8 cellular contexts compared by ENCODE assay signal in the genomic region with DNA sequence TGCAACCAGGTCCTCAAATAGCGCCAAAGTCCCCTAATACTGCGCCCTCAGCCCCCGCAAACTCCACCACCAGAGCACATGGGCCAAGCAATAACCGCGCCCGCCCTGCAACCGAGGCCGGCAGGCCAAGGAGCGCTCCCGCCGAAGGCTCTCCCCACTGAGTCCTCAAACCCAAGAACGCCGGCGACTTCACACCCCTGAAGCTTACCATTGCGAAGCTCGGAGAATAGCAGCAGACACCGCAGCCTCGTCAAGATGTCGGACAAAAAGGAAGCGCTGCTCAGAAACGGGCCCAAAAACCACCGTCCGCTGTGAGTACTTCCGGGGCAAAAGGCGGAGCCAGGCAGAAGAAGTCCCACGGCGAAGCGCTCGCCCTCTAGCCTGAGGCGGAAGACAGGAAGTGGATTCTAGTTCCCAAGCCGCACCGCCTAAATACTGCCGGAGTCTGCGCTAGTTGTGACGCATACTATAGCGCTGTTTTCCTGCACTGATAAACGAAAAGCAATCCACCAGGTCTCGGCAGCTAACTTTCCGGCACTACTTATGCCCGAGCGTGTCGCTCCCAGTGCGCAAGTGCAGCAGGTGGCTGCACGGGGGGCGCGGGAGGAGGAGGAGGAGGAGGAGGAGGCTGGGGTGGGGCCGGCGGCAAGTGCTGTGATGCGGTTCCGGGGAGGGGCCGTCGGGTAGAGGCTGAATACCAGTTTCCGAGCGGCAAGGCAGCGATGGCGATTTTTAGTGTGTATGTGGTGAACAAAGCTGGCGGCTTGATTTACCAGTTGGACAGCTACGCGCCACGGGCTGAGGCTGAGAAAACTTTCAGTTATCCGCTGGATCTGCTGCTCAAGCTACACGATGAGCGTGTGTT. TPM values are rescaled to one million over a fixed set of nuclear protein-coding genes. Genes with fewer than 3 reads are reported as not detected.
DNase-seq lines count a peak whose midpoint lies in the region; ATAC-seq and TF ChIP-seq lines count a peak whose summit lies in the region.

A gene (minus strand): TSS at position 270 of the 865 bp plus-strand sequence. CDS start 59 bp downstream, at position 211.
A gene with protein sequence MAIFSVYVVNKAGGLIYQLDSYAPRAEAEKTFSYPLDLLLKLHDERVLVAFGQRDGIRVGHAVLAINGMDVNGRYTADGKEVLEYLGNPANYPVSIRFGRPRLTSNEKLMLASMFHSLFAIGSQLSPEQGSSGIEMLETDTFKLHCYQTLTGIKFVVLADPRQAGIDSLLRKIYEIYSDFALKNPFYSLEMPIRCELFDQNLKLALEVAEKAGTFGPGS (plus strand): TSS at position 693 of the 865 bp plus-strand sequence. CDS start 30 bp downstream, at position 723.

- no peaks in the 10 kb centered on the region for H3K9me3 ChIP-seq in AG04450 (ENCODE audit: control insufficient read depth, insufficient read depth, low read length)

- CTCF ChIA-PET in AG04450 (lab: Charles Lee) = interaction anchor here (2.0 kb wide), 1 partner anchor 13 kb away, joined by 17 read pairs; a partner anchor contains a TSS
- CTCF ChIA-PET in WTC11 (lab: Charles Lee) = interaction anchor here (0.9 to 1.6 kb wide), 6 partner anchors 27 to 320 kb away, joined by 3 read pairs; a partner anchor contains a TSS

- no peaks in the 10 kb centered on the region for H3K27me3 ChIP-seq in AG04450 (ENCODE audit: control insufficient read depth, insufficient read depth, low read length)

- H3K9me3 Mint-ChIP-seq in WTC11 (no peaks in the 10 kb centered on the region), immature natural killer cell (no peaks in the 10 kb centered on the region)

- H3K27me3 Mint-ChIP-seq in WTC11 (ENCODE audit: low read depth) (no peaks in the 10 kb centered on the region; the same call in 1 of the 2 replicates), immature natural killer cell (ENCODE audit: low read depth in 3 of 3) (peaks cover 2 to 11% (median 7%) of the 10 kb centered on the region in 3 donors)

- POLR2A ChIA-PET in AG04450 (lab: Yijun Ruan, JAX) (interaction anchor here (0.6 to 2.1 kb wide), 8 partner anchors 12 to 349 kb away, joined by 3 to 9 read pairs (median 4); a partner anchor contains a TSS), WTC11 (lab: Charles Lee) (interaction anchor here (0.5 to 1.7 kb wide), 6 partner anchors 11 to 84 kb away, joined by 3 to 7 read pairs (median 4); a partner anchor contains a TSS)

- TF ChIP-seq CTCF in AG04450 (IDR thresholded peaks at IDR 0.05; ENCODE audit: low read depth, low read length) (no peak), WTC11 (IDR thresholded peaks at IDR 0.05) (no peak), cardiac fibroblast (IDR thresholded peaks at IDR 0.05; ENCODE audit: low read depth, low read length) (no peak)

- H3K27ac Mint-ChIP-seq in WTC11 = peak within 1 kb of the TSS; percentile 99
- H3K27ac Mint-ChIP-seq in immature natural killer cell = peak within 1 kb of the TSS; percentile 98 to 100 (median 100)

- ATAC-seq in GM18909 (IDR thresholded peaks at IDR 0.05; ENCODE audit: poor library complexity, unreplicated experiment) = peak; percentile 89
- ATAC-seq in HG03175 (IDR thresholded peaks at IDR 0.05; ENCODE audit: unreplicated experiment) = peak; percentile 92
- peak; percentile 81 for ATAC-seq in WTC11

- peak within 1 kb of the TSS; percentile 87 for H3K27ac ChIP-seq in AG04450 (ENCODE audit: low read depth, low read length)

- DNase-seq in AG04450 (ENCODE audit: low read depth, low spot score) = peak; percentile 84
- peak; percentile 97 for DNase-seq in NCI-H226
- DNase-seq in WTC11 (ENCODE audit: low spot score) = peak; percentile 93
- DNase-seq in cardiac fibroblast (ENCODE audit: low read depth in 2 of 2) = peak; percentile 96
- peak; percentile 94 to 96 (median 96) for DNase-seq in immature natural killer cell
- DNase-seq in smooth muscle cell of the brain vasculature (ENCODE audit: low read depth, low spot score) = peak; percentile 85

- H3K4me3 Mint-ChIP-seq in WTC11 (peak within 1 kb of the TSS; percentile 98), immature natural killer cell (peak within 1 kb of the TSS; percentile 93 to 100 (median 98))

- H3K4me1 Mint-ChIP-seq in WTC11 = peaks cover 16% of the 10 kb centered on the region
- peaks cover 54 to 62% of the 10 kb centered on the region in 2 donors for H3K4me1 Mint-ChIP-seq in immature natural killer cell

- peak within 1 kb of the TSS; percentile 99 for H3K4me3 ChIP-seq in AG04450 (ENCODE audit: low read depth, low read length)
- peak within 1 kb of the TSS; percentile 94 to 97 for H3K4me3 ChIP-seq in cardiac fibroblast (replicated peaks in 1 of 2; ENCODE audit: low read depth in 2 of 2, low read length in 2 of 2)

- H3K36me3 Mint-ChIP-seq in WTC11 = peaks cover 66% of the 10 kb centered on the region
- H3K36me3 Mint-ChIP-seq in immature natural killer cell = peaks cover 13 to 27% (median 22%) of the 10 kb centered on the region in 3 donors

TF ChIP-seq in WTC11, 78 proteins besides CTCF, POLR2A, EP300 and RAD21 (continues in another document):
- TF ChIP-seq GABPB1 (CRISPR knock-in tag; IDR thresholded peaks at IDR 0.05) (peak; percentile 84), MYBL2 (CRISPR knock-in tag; IDR thresholded peaks at IDR 0.05) (peak; percentile 82; the same call in 1 of the 2 replicates), SOX15 (CRISPR knock-in tag; IDR thresholded peaks at IDR 0.05) (no peak), NR1H2 (CRISPR knock-in tag; IDR thresholded peaks at IDR 0.05) (no peak), NR3C1 (CRISPR knock-in tag; conservative IDR thresholded peaks at IDR 0.05; ENCODE audit: low read depth) (0 out of 2 replicates have a peak, but pooled peaks have one; percentile 24), CBFB (CRISPR knock-in tag; IDR thresholded peaks at IDR 0.05; ENCODE audit: low read depth) (0 out of 2 replicates have a peak, but pooled peaks have one; percentile 19), CREB1 (CRISPR knock-in tag; IDR thresholded peaks at IDR 0.05) (no peak)
- TF ChIP-seq, protein P1, sequence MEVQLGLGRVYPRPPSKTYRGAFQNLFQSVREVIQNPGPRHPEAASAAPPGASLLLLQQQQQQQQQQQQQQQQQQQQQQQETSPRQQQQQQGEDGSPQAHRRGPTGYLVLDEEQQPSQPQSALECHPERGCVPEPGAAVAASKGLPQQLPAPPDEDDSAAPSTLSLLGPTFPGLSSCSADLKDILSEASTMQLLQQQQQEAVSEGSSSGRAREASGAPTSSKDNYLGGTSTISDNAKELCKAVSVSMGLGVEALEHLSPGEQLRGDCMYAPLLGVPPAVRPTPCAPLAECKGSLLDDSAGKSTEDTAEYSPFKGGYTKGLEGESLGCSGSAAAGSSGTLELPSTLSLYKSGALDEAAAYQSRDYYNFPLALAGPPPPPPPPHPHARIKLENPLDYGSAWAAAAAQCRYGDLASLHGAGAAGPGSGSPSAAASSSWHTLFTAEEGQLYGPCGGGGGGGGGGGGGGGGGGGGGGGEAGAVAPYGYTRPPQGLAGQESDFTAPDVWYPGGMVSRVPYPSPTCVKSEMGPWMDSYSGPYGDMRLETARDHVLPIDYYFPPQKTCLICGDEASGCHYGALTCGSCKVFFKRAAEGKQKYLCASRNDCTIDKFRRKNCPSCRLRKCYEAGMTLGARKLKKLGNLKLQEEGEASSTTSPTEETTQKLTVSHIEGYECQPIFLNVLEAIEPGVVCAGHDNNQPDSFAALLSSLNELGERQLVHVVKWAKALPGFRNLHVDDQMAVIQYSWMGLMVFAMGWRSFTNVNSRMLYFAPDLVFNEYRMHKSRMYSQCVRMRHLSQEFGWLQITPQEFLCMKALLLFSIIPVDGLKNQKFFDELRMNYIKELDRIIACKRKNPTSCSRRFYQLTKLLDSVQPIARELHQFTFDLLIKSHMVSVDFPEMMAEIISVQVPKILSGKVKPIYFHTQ (CRISPR knock-in tag; IDR thresholded peaks at IDR 0.05) = no peak
- TF ChIP-seq, protein P2, sequence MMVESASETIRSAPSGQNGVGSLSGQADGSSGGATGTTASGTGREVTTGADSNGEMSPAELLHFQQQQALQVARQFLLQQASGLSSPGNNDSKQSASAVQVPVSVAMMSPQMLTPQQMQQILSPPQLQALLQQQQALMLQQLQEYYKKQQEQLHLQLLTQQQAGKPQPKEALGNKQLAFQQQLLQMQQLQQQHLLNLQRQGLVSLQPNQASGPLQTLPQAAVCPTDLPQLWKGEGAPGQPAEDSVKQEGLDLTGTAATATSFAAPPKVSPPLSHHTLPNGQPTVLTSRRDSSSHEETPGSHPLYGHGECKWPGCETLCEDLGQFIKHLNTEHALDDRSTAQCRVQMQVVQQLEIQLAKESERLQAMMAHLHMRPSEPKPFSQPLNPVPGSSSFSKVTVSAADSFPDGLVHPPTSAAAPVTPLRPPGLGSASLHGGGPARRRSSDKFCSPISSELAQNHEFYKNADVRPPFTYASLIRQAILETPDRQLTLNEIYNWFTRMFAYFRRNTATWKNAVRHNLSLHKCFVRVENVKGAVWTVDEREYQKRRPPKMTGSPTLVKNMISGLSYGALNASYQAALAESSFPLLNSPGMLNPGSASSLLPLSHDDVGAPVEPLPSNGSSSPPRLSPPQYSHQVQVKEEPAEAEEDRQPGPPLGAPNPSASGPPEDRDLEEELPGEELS (CRISPR knock-in tag; IDR thresholded peaks at IDR 0.05) = peak; percentile 38; the same call in 1 of the 2 replicates
- TF ChIP-seq, protein P3, sequence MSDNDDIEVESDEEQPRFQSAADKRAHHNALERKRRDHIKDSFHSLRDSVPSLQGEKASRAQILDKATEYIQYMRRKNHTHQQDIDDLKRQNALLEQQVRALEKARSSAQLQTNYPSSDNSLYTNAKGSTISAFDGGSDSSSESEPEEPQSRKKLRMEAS (CRISPR knock-in tag; IDR thresholded peaks at IDR 0.05) = peak; percentile 90
- TF ChIP-seq, protein P4, sequence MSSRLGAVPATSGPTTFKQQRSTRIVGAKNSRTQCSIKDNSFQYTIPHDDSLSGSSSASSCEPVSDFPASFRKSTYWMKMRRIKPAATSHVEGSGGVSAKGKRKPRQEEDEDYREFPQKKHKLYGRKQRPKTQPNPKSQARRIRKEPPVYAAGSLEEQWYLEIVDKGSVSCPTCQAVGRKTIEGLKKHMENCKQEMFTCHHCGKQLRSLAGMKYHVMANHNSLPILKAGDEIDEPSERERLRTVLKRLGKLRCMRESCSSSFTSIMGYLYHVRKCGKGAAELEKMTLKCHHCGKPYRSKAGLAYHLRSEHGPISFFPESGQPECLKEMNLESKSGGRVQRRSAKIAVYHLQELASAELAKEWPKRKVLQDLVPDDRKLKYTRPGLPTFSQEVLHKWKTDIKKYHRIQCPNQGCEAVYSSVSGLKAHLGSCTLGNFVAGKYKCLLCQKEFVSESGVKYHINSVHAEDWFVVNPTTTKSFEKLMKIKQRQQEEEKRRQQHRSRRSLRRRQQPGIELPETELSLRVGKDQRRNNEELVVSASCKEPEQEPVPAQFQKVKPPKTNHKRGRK (CRISPR knock-in tag; IDR thresholded peaks at IDR 0.05; ENCODE audit: borderline replicate concordance) = no peak

RNA-seq across cellular contexts. Expression of the first gene that starts in this region (rescaled TPM):
- polyA plus RNA-seq in AG04450 (2011; rRNA removed) (819 and 1,059 TPM in 2 replicates), immature natural killer cell (1,000 to 10,000 TPM; 1,543 to 2,582 (median 1,747) TPM)
- polyA minus RNA-seq in AG04450 (2011; rRNA and poly(A)+ RNA removed) = 64.7 and 89.9 TPM in 2 replicates
- 1,349 to 1,504 TPM (median 1,464 TPM) in 3 replicates for total RNA-seq in WTC11 (2021)

RNA-seq across cellular contexts. Expression of the second gene that starts in this region (rescaled TPM):
- 95.3 and 100 TPM in 2 replicates for polyA plus RNA-seq in AG04450 (2011; rRNA removed)
- polyA minus RNA-seq in AG04450 (2011; rRNA and poly(A)+ RNA removed) = 43.9 and 58.3 TPM in 2 replicates
- total RNA-seq in WTC11 (2021) = 65.1 to 75.7 TPM (median 65.5 TPM) in 3 replicates
- polyA plus RNA-seq in immature natural killer cell = 100 to 1,000 TPM; 104 to 136 (median 110) TPM

Comparison
In these comparisons a context has a peak if more than half of its experiments do, and no peak if none do; other contexts are left out.
1. Peak in every context shown above with its lines: DNase-seq, ATAC-seq, H3K4me3 ChIP-seq and H3K27ac ChIP-seq.